9 cellular contexts compared by ENCODE assay signal in the genomic region with DNA sequence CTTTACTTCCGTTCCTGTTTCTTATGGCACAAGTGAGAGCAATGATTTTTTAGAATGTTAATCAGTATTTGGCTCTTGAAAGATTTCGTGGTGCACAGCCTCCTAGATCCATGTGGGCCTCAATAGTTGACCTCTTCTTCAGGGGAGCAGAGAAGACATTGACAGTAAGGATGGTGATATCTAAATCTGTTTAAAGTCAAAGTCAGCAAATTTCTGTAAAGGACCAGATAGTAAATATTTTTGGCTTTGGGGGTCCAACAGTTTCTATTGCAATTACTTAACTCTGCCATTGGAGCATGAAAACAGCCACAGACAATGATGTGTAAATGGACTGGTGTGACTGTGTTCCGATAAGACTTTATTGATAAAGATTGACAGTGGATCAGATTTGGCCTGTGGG. TPM values are rescaled to one million over a fixed set of nuclear protein-coding genes. Genes with fewer than 3 reads are reported as not detected.
"Had no signal": no experiment of that assay in that cellular context is flagged by ENCODE, and none has a peak within 500 bp of the region (broad histone marks: within the 10 kb centered on the region; RNA-seq: fewer than 3 reads in every experiment).

No MANE protein-coding gene starts in this region.

- FAIRE-seq: H1, H54, HTR-8/SVneo had no signal

- H3K4me3 ChIP-seq: GM23338 had no signal

- H3K4me2 ChIP-seq: GM23338 had no signal

- DNase-seq: H9, HCEC 1CT, KG1 had no signal

- ATAC-seq: GM23338 had no signal

- H2AFZ ChIP-seq: GM23338 had no signal

RNA-seq across cellular contexts. Expression of a gene that starts 27.4 kb away (rescaled TPM):
- total RNA-seq: HT-29 had no signal
- polyA plus RNA-seq: IgD-negative memory B cell had no signal
